Comparison of ENCODE assay signal across 30 cellular contexts in the genomic region with DNA sequence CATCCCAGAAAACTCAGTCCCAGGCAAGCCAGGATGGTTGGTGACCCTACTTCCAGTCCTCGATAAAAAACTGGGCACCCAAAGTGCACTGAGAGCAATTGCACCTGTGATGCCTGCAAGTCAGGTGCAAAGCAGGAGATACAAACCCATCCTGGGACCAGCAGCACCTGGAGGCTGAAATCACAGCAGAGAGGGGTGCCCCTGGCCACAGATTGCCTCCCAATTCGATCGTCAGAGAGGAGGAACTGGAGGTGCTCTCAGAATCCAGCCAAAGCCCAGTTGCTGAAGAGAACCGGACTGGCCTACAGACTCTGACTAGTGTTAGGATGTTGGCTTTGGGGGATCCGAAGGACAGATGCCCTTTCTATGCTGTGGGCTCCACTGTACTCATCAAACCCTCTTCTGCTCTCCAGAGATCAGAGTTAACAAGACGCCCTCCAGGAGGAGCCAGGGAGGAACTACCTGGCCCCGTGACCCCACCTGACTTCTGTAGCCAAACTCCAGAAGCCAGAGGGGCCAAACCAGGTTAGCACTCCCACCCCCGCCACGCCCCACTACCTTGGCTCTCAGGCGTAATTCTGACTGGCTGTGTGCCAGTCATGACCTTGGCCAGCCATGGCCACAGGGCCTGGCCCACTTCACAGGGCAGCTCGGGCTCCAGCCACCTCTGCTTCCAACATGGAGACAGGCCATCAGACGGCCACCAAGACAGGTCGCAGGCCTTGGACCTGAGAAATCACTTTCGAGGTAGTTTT.
A peak's percentile ranks its signal among the peaks of the same experiment; 100 is the strongest.
DNase-seq lines count a peak whose midpoint lies in the region; ATAC-seq and TF ChIP-seq lines count a peak whose summit lies in the region.
"Had no signal": no experiment of that assay in that cellular context is flagged by ENCODE, and none has a peak within 500 bp of the region (broad histone marks: within the 10 kb centered on the region; RNA-seq: fewer than 3 reads in every experiment).

No MANE protein-coding gene starts in this region.

- no peak overlapping the region for H3K9ac ChIP-seq in BLaER1 treated with 17β-estradiol and CSF1 and Interleukin-3, amounts not matched to agents 10 nM and 100 nM

- H3K36me3 ChIP-seq in BLaER1 treated with 17β-estradiol and CSF1 and Interleukin-3, amounts not matched to agents 10 nM and 100 nM: no peaks in the 10 kb centered on the region
- no peaks in the 10 kb centered on the region for H3K36me3 ChIP-seq in ovary
- H3K36me3 ChIP-seq: gastrocnemius medialis, lower lobe of right lung, SJSA1, tibial artery had no signal

- no peak overlapping the region for H3K27ac ChIP-seq in BLaER1 treated with 17β-estradiol and CSF1 and Interleukin-3, amounts not matched to agents 10 nM and 100 nM
- H3K27ac ChIP-seq in coronary artery (no peak overlapping the region), ovary (no peak overlapping the region)
- H3K27ac ChIP-seq: body of pancreas, dorsolateral prefrontal cortex, gastrocnemius medialis, lower lobe of right lung, SJSA1, tibial artery had no signal

- intact Hi-C loops in ovary (cut with DNase I): loop anchor here in 1 of 4 donors (10.0 kb wide), 1 partner anchor 377 kb away; the partner anchor contains the start of gene DIO3

- no peaks in the 10 kb centered on the region for H4K20me1 ChIP-seq in BLaER1 treated with 17β-estradiol and CSF1 and Interleukin-3, amounts not matched to agents 10 nM and 100 nM

- DNase-seq in 8988T (peak; percentile 0), coronary artery (ENCODE audit: low spot score) (peak; percentile 31), ovary (peak in 3 of 5 donors; percentile 6 to 9 (median 9)), COR-L47 (lab: John Stamatoyannopoulos, UW) (no peak), NCI-H748 (lab: John Stamatoyannopoulos, UW; ENCODE audit: unreplicated experiment) (no peak)
- DNase-seq: activated CD4-positive, alpha-beta T cell treated with anti-CD3 and anti-CD28 coated beads, Interleukin-2, amount 50 U/mL, for 1 hour; activated CD4-positive, CD25-positive, alpha-beta regulatory T cell; activated naive CD4-positive, alpha-beta T cell treated with anti-CD3 and anti-CD28 coated beads, Interleukin-2, amount 50 U/mL, for 16 hours; C1 segment of cervical spinal cord; Caco-2; cerebellar nuclear complex; dorsolateral prefrontal cortex; gastrocnemius medialis; GOT3; lower lobe of right lung; NCI-H1048; NCI-H1694; NCI-H446 treated with DMSO at 0.1 percent for 48 hours; NCI-H82; small intestine; stimulated activated CD4-positive, alpha-beta T cell treated with anti-CD3 and anti-CD28 coated beads, Interleukin-1b, Interleukin-23, amount 100 ng/mL, for 48 hours; stimulated activated naive CD8-positive, alpha-beta T cell treated with anti-CD3 and anti-CD28 coated beads, Interleukin-15, amount 100 ng/mL, for 72 hours; tibial artery had no signal

- no peak overlapping the region for H3K4me3 ChIP-seq in BLaER1 treated with 17β-estradiol and CSF1 and Interleukin-3, amounts not matched to agents 10 nM and 100 nM
- H3K4me3 ChIP-seq in coronary artery: no peak overlapping the region
- H3K4me3 ChIP-seq in ovary: no peak overlapping the region
- H3K4me3 ChIP-seq: body of pancreas, dorsolateral prefrontal cortex, gastrocnemius medialis, lower lobe of right lung, SJSA1, tibial artery had no signal

- no peak for TF ChIP-seq CTCF in coronary artery (IDR thresholded peaks at IDR 0.05)
- no peak for TF ChIP-seq CTCF in ovary (IDR thresholded peaks at IDR 0.05)

- TF ChIP-seq EP300 in ovary (IDR thresholded peaks at IDR 0.05): no peak

- peak overlapping the region in 7 of 11 experiments; percentile 29 to 70 (median 57); a peak in 11 of 22 replicates for H3K4me2 ChIP-seq in BLaER1 treated with 17β-estradiol and CSF1 and Interleukin-3, amounts not matched to agents 10 nM and 100 nM

- no peak for ATAC-seq in HG02870 (IDR thresholded peaks at IDR 0.05; ENCODE audit: unreplicated experiment)
- ATAC-seq: activated T-helper 17 cell treated with anti-CD3 and anti-CD28 coated beads, Interleukin-2, amount 50 U/mL, for 72 hours; body of pancreas; gastrocnemius medialis; lower lobe of right lung; natural killer cell treated with Interleukin-12 subunit alpha and Interleukin-12 subunit beta and Interleukin-15 and Interleukin-18, amount 100 ng/mL, for 72 hours; stimulated activated naive CD8-positive, alpha-beta T cell treated with anti-CD3 and anti-CD28 coated beads, Interleukin-15, amount 100 ng/mL, for 72 hours; T-cell had no signal

- peaks cover 0 to 77% (median 44%) of the 10 kb centered on the region in 10 experiments; a peak in 15 of 20 replicates for H3K4me1 ChIP-seq in BLaER1 treated with 17β-estradiol and CSF1 and Interleukin-3, amounts not matched to agents 10 nM and 100 nM
- no peaks in the 10 kb centered on the region for H3K4me1 ChIP-seq in ovary (ENCODE audit: insufficient read depth)
- H3K4me1 ChIP-seq: body of pancreas, Caco-2, gastrocnemius medialis, lower lobe of right lung, SJSA1, tibial artery had no signal

- no peaks in the 10 kb centered on the region for H3K27me3 ChIP-seq in BLaER1 treated with 17β-estradiol and CSF1 and Interleukin-3, amounts not matched to agents 10 nM and 100 nM
- H3K27me3 ChIP-seq in ovary: no peaks in the 10 kb centered on the region
- H3K27me3 ChIP-seq: body of pancreas, gastrocnemius medialis, SJSA1 had no signal

- 82 to 85% (median 84%) methylated on average over 14 of the region's 14 CpGs for WGBS in ovary, 3 donors

- no peaks in the 10 kb centered on the region for H3K9me3 ChIP-seq in BLaER1 treated with 17β-estradiol and CSF1 and Interleukin-3, amounts not matched to agents 10 nM and 100 nM (replicated peaks in 1 of 11)
- H3K9me3 ChIP-seq in ovary: no peaks in the 10 kb centered on the region
- H3K9me3 ChIP-seq: body of pancreas, Caco-2, gastrocnemius medialis, lower lobe of right lung, SJSA1, tibial artery had no signal

- no peak for TF ChIP-seq POLR2A in ovary (IDR thresholded peaks at IDR 0.05)

Comparison
In these comparisons a context has a peak if more than half of its experiments do, and no peak if none do; other contexts are left out.
1. DNase-seq: peak in 8988T (single experiment), coronary artery (single experiment) and ovary (3 of 5); none in COR-L47 (single experiment) and NCI-H748 (single experiment).